In the genomic region with DNA sequence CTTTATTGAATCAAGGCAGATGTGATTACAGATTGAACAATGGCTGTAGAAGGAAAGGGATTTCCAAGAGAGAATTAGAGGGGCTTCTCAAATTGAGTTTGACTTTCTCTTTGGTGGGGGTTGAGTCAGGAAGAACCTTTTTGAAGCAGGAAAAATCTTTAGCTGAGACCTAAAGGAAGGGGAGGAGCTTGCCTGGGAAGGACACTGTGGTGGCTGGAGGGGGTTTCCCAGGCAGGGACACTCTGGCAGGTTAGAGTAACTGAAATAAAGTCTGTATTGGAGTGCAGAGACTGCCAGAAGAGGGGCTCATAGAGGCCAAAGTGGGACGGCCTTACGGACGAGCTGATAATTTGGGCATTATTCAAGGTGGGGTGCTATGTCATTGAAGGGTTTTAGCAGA, we compare ENCODE assay signal across 19 cellular contexts.
DNase-seq lines count a peak whose midpoint lies in the region; ATAC-seq and TF ChIP-seq lines count a peak whose summit lies in the region.
"Had no signal": no experiment of that assay in that cellular context is flagged by ENCODE, and none has a peak within 500 bp of the region (broad histone marks: within the 10 kb centered on the region; RNA-seq: fewer than 3 reads in every experiment).

No MANE protein-coding gene starts in this region.

- H3K9me3 Mint-ChIP-seq in brain = peaks cover 0 to 3% (median 0%) of the 10 kb centered on the region in 5 experiments
- H3K9me3 Mint-ChIP-seq: CD14-positive monocyte had no signal

- no peak overlapping the region for H3K27ac ChIP-seq in esophagus muscularis mucosa (replicated peaks in 1 of 4)
- H3K27ac ChIP-seq in spleen = peak overlapping the region in 1 of 8 donors; percentile 18
- H3K27ac ChIP-seq: body of pancreas, stomach, uterus had no signal

- H3K4me1 Mint-ChIP-seq in brain = peaks cover 82% of the 10 kb centered on the region

- H3K27me3 ChIP-seq in esophagus muscularis mucosa = no peaks in the 10 kb centered on the region
- no peaks in the 10 kb centered on the region for H3K27me3 ChIP-seq in spleen (replicated peaks in 1 of 7)
- H3K27me3 ChIP-seq: body of pancreas, stomach, uterus had no signal

- TF ChIP-seq CTCF in brain (conservative IDR thresholded peaks at IDR 0.05) = no peak
- no peak for TF ChIP-seq CTCF in esophagus muscularis mucosa (IDR thresholded peaks at IDR 0.05)
- TF ChIP-seq CTCF in spleen (IDR thresholded peaks at IDR 0.05 in 8 of 11, conservative IDR thresholded peaks at IDR 0.05 in 3 of 11) = no peak
- TF ChIP-seq CTCF in mucosa of descending colon (IDR thresholded peaks at IDR 0.05) = no peak

- no peaks in the 10 kb centered on the region for H3K9me3 ChIP-seq in esophagus muscularis mucosa
- H3K9me3 ChIP-seq in spleen = no peaks in the 10 kb centered on the region
- H3K9me3 ChIP-seq in mucosa of descending colon = no peaks in the 10 kb centered on the region
- H3K9me3 ChIP-seq: body of pancreas, stomach, uterus had no signal

- peaks cover 0 to 16% (median 12%) of the 10 kb centered on the region in 4 donors for H3K4me1 ChIP-seq in esophagus muscularis mucosa
- H3K4me1 ChIP-seq in spleen = peaks cover 0 to 10% (median 3%) of the 10 kb centered on the region in 6 donors
- peaks cover 10% of the 10 kb centered on the region for H3K4me1 ChIP-seq in mucosa of descending colon (ENCODE audit: low read depth)
- H3K4me1 ChIP-seq: uterus had no signal

- 92% methylated on average over 3 of the region's 3 CpGs for WGBS in esophagus muscularis mucosa
- WGBS in spleen, 5 donors = 48 to 92% (median 74%) methylated on average over 3 of the region's 3 CpGs

- no peak for TF ChIP-seq EP300 in esophagus muscularis mucosa (IDR thresholded peaks at IDR 0.05)

- no peak overlapping the region for H3K4me3 Mint-ChIP-seq in brain
- H3K4me3 Mint-ChIP-seq: CD14-positive monocyte had no signal

- TF ChIP-seq POLR2A in esophagus muscularis mucosa (IDR thresholded peaks at IDR 0.05; ENCODE audit: low read depth) = no peak
- no peak for TF ChIP-seq POLR2A in spleen (IDR thresholded peaks at IDR 0.05)

- H3K27ac Mint-ChIP-seq in brain = peak overlapping the region in 3 of 5 experiments; percentile 19 to 63 (median 20)
- H3K27ac Mint-ChIP-seq: CD14-positive monocyte, IgD-negative memory B cell had no signal

- H3K27me3 Mint-ChIP-seq in brain = no peaks in the 10 kb centered on the region

- H3K4me3 ChIP-seq in esophagus muscularis mucosa (no peak overlapping the region), spleen (no peak overlapping the region), mucosa of descending colon (no peak overlapping the region)
- H3K4me3 ChIP-seq: body of pancreas, stomach, uterus had no signal

- intact Hi-C loops in esophagus muscularis mucosa (cut with DNase I) (no loop called here), spleen (cut with DNase I; ENCODE audit: low total_unique reads) (no loop called here), mucosa of descending colon (cut with DNase I, micrococcal nuclease) (no loop called here)

- peak; percentile 91 for ATAC-seq in GM18511 (IDR thresholded peaks at IDR 0.05; ENCODE audit: unreplicated experiment)
- ATAC-seq in GM19463 (IDR thresholded peaks at IDR 0.05; ENCODE audit: unreplicated experiment) = peak; percentile 71
- ATAC-seq in HG02884 (IDR thresholded peaks at IDR 0.05; ENCODE audit: unreplicated experiment) = peak; percentile 54
- ATAC-seq in mucosa of descending colon = no peak
- ATAC-seq: body of pancreas had no signal

- H3K36me3 ChIP-seq in esophagus muscularis mucosa (no peaks in the 10 kb centered on the region), spleen (no peaks in the 10 kb centered on the region), mucosa of descending colon (ENCODE audit: low read depth) (no peaks in the 10 kb centered on the region)
- H3K36me3 ChIP-seq: stomach, uterus had no signal

- DNase-seq in esophagus muscularis mucosa (ENCODE audit: extremely low spot score) (no peak), spleen (no peak), mucosa of descending colon (no peak)
- DNase-seq: activated effector memory CD4-positive, alpha-beta T cell treated with anti-CD3 and anti-CD28 coated beads, Interleukin-2, amount 50 U/mL, for 16 hours; body of pancreas; effector CD8-positive, alpha-beta T cell; GOT3; mesenchymal stem cell; NCI-H1105 treated with DMSO at 0.1 percent for 48 hours; NCI-H345; nucleus accumbens; stomach; uterus had no signal

- H3K36me3 Mint-ChIP-seq in brain = peaks cover 31% of the 10 kb centered on the region
- H3K36me3 Mint-ChIP-seq: CD14-positive monocyte had no signal
